ENCODE assay signal across 9 cellular contexts in genomic region chr12:109995366-109995702, GRCh38. TPM values are rescaled to one million over a fixed set of nuclear protein-coding genes. Genes with fewer than 3 reads are reported as not detected.
A peak's percentile ranks its signal among the peaks of the same experiment; 100 is the strongest.
DNase-seq lines count a peak whose midpoint lies in the region; ATAC-seq, FAIRE-seq and TF ChIP-seq lines count a peak whose summit lies in the region.
"Had no signal": no experiment of that assay in that cellular context is flagged by ENCODE, and none has a peak within 500 bp of the region (broad histone marks: within the 10 kb centered on the region; RNA-seq: fewer than 3 reads in every experiment).

No MANE protein-coding gene starts in this region.

- H3K27ac Mint-ChIP-seq in activated naive CD4-positive, alpha-beta T cell treated with anti-CD3 and anti-CD28 coated beads for 36 hours = peak overlapping the region; percentile 93
- peak overlapping the region; percentile 90 for H3K27ac Mint-ChIP-seq in memory B cell

- TF ChIP-seq RAD21 in K562 (CRISPR knock-in tag; conservative IDR thresholded peaks at IDR 0.05 in 1 of 2, IDR thresholded peaks at IDR 0.05 in 1 of 2) = no peak

- peak overlapping the region; percentile 94 for H3K4me3 Mint-ChIP-seq in activated naive CD4-positive, alpha-beta T cell treated with anti-CD3 and anti-CD28 coated beads for 36 hours
- H3K4me3 Mint-ChIP-seq in memory B cell = peak overlapping the region; percentile 89

- DNase-seq in activated naive CD4-positive, alpha-beta T cell treated with anti-CD3 and anti-CD28 coated beads for 36 hours = no peak
- no peak for DNase-seq in activated naive CD4-positive, alpha-beta T cell treated with Interleukin-2 at 50 U/mL for 16 hours
- DNase-seq in K562 (ENCODE audit: extremely low read depth in 1 of 4, low spot score in 3 of 4) = no peak
- no peak for DNase-seq in memory B cell (ENCODE audit: low spot score in 2 of 2)
- no peak for DNase-seq in upper lobe of left lung
- no peak for DNase-seq in iPS-NIHi7 (ENCODE audit: extremely low spot score)
- no peak for DNase-seq in NCI-H345 treated with DMSO at 0.1 percent for 48 hours (lab: John Stamatoyannopoulos, UW; ENCODE audit: unreplicated experiment)
- DNase-seq: NCI-H1105 had no signal

- H2AFZ ChIP-seq in K562 (ENCODE audit: low read depth, low read length) = peak overlapping the region; percentile 97

- ATAC-seq in K562 (peak; percentile 1; the same call in 2 of the 3 replicates), memory B cell (ENCODE audit: low read depth) (no peak), upper lobe of left lung (ENCODE audit: low FRiP score in 2 of 2) (peak in 1 of 2 donors; percentile 1), GM21390 (IDR thresholded peaks at IDR 0.05; ENCODE audit: unreplicated experiment) (no peak)

- peaks cover 14% of the 10 kb centered on the region for H3K36me3 Mint-ChIP-seq in activated naive CD4-positive, alpha-beta T cell treated with anti-CD3 and anti-CD28 coated beads for 36 hours (ENCODE audit: low read depth)
- H3K36me3 Mint-ChIP-seq in memory B cell = peaks cover 3% of the 10 kb centered on the region

- intact Hi-C loops in activated naive CD4-positive, alpha-beta T cell treated with anti-CD3 and anti-CD28 coated beads for 36 hours (cut with micrococcal nuclease) = loop anchor here (10.0 kb wide), 3 partner anchors 749 to 1361 kb away; partner anchors contain the start of genes PPP1CC and SELPLG
- intact Hi-C loops in K562 (cut with micrococcal nuclease) = no loop called here

- H3K4me1 ChIP-seq in K562 (replicated peaks in 1 of 2; ENCODE audit: control insufficient read depth in 2 of 2, insufficient read depth in 2 of 2, low read length in 2 of 2) (peaks cover 20 to 30% of the 10 kb centered on the region in 2 experiments), upper lobe of left lung (peaks cover 24 to 51% (median 31%) of the 10 kb centered on the region in 4 donors)

- H3K9ac ChIP-seq in K562 (ENCODE audit: insufficient read depth in 1 of 2, low read depth in 2 of 2, low read length in 2 of 2) = peak overlapping the region; percentile 77 to 90

- CTCF ChIA-PET in activated naive CD4-positive, alpha-beta T cell treated with anti-CD3 and anti-CD28 coated beads for 36 hours (lab: Charles Lee) = no interaction called here
- CTCF ChIA-PET in K562 (lab: Yijun Ruan, JAX; ENCODE audit: low intra/inter-chr PET ratio) = no interaction called here

- H3K27ac ChIP-seq in K562 (ENCODE audit: extremely low read depth, low read depth, low read length) = peak overlapping the region; percentile 81
- H3K27ac ChIP-seq in upper lobe of left lung = peak overlapping the region; percentile 95 to 98 (median 96)

- H3K4me2 ChIP-seq in K562 (ENCODE audit: insufficient read depth, low read length) = peak overlapping the region; percentile 89

- no peaks in the 10 kb centered on the region for H3K27me3 Mint-ChIP-seq in activated naive CD4-positive, alpha-beta T cell treated with anti-CD3 and anti-CD28 coated beads for 36 hours (ENCODE audit: low read depth)
- no peaks in the 10 kb centered on the region for H3K27me3 Mint-ChIP-seq in memory B cell

- H3K4me3 ChIP-seq in K562 (peak overlapping the region; percentile 84), upper lobe of left lung (peak overlapping the region; percentile 88 to 99 (median 96))

- FAIRE-seq in K562 (lab: Jason Lieb, UNC) = no peak

- TF ChIP-seq POLR2A in K562 (conservative IDR thresholded peaks at IDR 0.05) = no peak
- TF ChIP-seq POLR2A in upper lobe of left lung (IDR thresholded peaks at IDR 0.05) = no peak

- BruUV-seq in K562 (replicated peaks; lab: Mats Ljungman, UMichigan) = no TSS peak

- H3K9me3 Mint-ChIP-seq in activated naive CD4-positive, alpha-beta T cell treated with anti-CD3 and anti-CD28 coated beads for 36 hours = no peaks in the 10 kb centered on the region
- H3K9me3 Mint-ChIP-seq in memory B cell = no peaks in the 10 kb centered on the region

- H3K9me1 ChIP-seq in K562 (ENCODE audit: control insufficient read depth, insufficient read depth, low read length) = no peaks in the 10 kb centered on the region

- TF ChIP-seq EP300 in K562 (IDR thresholded peaks at IDR 0.05; ENCODE audit: low read length) (no peak), upper lobe of left lung (IDR thresholded peaks at IDR 0.05) (no peak)

- no peaks in the 10 kb centered on the region for H4K20me1 ChIP-seq in K562 (replicated peaks; ENCODE audit: control insufficient read depth, insufficient read depth, low read length)

- 1% methylated on average over 7 of the region's 7 CpGs for WGBS in K562 (ENCODE audit: insufficient coverage, low coverage, missing lambda C conversion rate)
- 2% methylated on average over 7 of the region's 7 CpGs for WGBS in upper lobe of left lung, 2 donors

- H3K36me3 ChIP-seq in K562 (ENCODE audit: control insufficient read depth, insufficient read depth, low read length) (peaks cover 11% of the 10 kb centered on the region; the same call in 1 of the 3 replicates), upper lobe of left lung (peaks cover 1 to 12% (median 6%) of the 10 kb centered on the region in 4 donors)

- H3K9me3 ChIP-seq in K562 (replicated peaks; ENCODE audit: control insufficient read depth, insufficient read depth, low read depth, low read length) (no peaks in the 10 kb centered on the region), upper lobe of left lung (no peaks in the 10 kb centered on the region)

- POLR2A ChIA-PET in K562 (lab: Yijun Ruan, JAX) = interaction anchor here (1.4 kb wide), 2 partner anchors 9 to 27 kb away, joined by 4 read pairs; no protein-coding TSS in a partner anchor

- no peak for TF ChIP-seq CTCF in K562 (IDR thresholded peaks at IDR 0.05 in 2 of 3, conservative IDR thresholded peaks at IDR 0.05 in 1 of 3; ENCODE audit: insufficient read depth in 2 of 3, low read depth in 1 of 3, low read length in 3 of 3)
- TF ChIP-seq CTCF in upper lobe of left lung (IDR thresholded peaks at IDR 0.05) = no peak

- H3K79me2 ChIP-seq in K562 (ENCODE audit: control insufficient read depth, insufficient read depth, low read length) = peaks cover 48% of the 10 kb centered on the region

- no peaks in the 10 kb centered on the region for H3K27me3 ChIP-seq in K562 (ENCODE audit: control insufficient read depth in 2 of 2, insufficient read depth in 2 of 2, low read length in 2 of 2)
- H3K27me3 ChIP-seq in upper lobe of left lung = no peaks in the 10 kb centered on the region

- in situ Hi-C loops in K562 (cut with MboI) = no loop called here

- H3K4me1 Mint-ChIP-seq in activated naive CD4-positive, alpha-beta T cell treated with anti-CD3 and anti-CD28 coated beads for 36 hours (ENCODE audit: low read depth) = peaks cover 57% of the 10 kb centered on the region
- H3K4me1 Mint-ChIP-seq in memory B cell = peaks cover 32% of the 10 kb centered on the region

RNA-seq across cellular contexts. Expression of gene GIT2, which starts 0.8 kb away (rescaled TPM):
- total RNA-seq in activated naive CD4-positive, alpha-beta T cell treated with anti-CD3 and anti-CD28 coated beads for 36 hours = 10 to 100 TPM; 40.2 to 41.6 TPM
- 114 and 164 TPM in 2 replicates for total RNA-seq in K562 (2011; cell fraction: chromatin; rRNA removed; ENCODE audit: low replicate concordance)
- 56.8 and 57.4 TPM in 2 replicates for total RNA-seq in K562 (2011; cell fraction: nucleolus; rRNA removed)
- 87.3 and 120 TPM in 2 replicates for total RNA-seq in K562 (2011; cell fraction: nucleoplasm; rRNA removed)
- total RNA-seq in K562 (2014; rRNA removed) = 16.3 and 18.0 TPM in 2 replicates
- total RNA-seq in K562 (2014; rRNA removed; fragmentation: Illumina TruSeq; extraction: Trizol) = 23.3 and 24.0 TPM in 2 replicates
- 24.3 TPM in 2 replicates for total RNA-seq in K562 (2015; rRNA removed; fragmentation: Illumina TruSeq; extraction: Trizol)
- 23.5 and 24.7 TPM in 2 replicates for total RNA-seq in K562 (2021)
- polyA plus RNA-seq in K562 (2011; rRNA removed) = 27.4 and 30.4 TPM in 2 replicates
- polyA plus RNA-seq in K562 (2011; cell fraction: cytosol; rRNA removed) = 14.5 and 18.9 TPM in 2 replicates
- polyA plus RNA-seq in K562 (2011; cell fraction: nucleus; rRNA removed) = 53.2 and 65.2 TPM in 2 replicates
- 14.2 and 18.6 TPM in 2 replicates for polyA plus RNA-seq in K562 (2012)
- polyA plus RNA-seq in K562 (2014; fragmentation: Illumina TruSeq; extraction: Trizol) = 23.7 and 26.9 TPM in 2 replicates
- polyA plus RNA-seq in K562 (2014; fragmentation: Nextera tagmentation; extraction: Ambion mirVana) = 1 to 10 TPM; 4.0 to 5.0 TPM
- polyA plus RNA-seq in K562 (2014; rRNA removed) = 20.1 and 26.2 TPM in 2 replicates
- 46.0 and 51.5 TPM in 2 replicates for polyA minus RNA-seq in K562 (2011; rRNA and poly(A)+ RNA removed)
- 13.6 and 15.2 TPM in 2 replicates for polyA minus RNA-seq in K562 (2011; cell fraction: cytosol; rRNA and poly(A)+ RNA removed)
- polyA minus RNA-seq in K562 (2011; cell fraction: nucleus; rRNA and poly(A)+ RNA removed) = 32.9 and 63.3 TPM in 2 replicates
- total RNA-seq in upper lobe of left lung = 10 to 100 TPM; 45.1 to 89.1 (median 55.3) TPM

RNA-seq across cellular contexts. Expression of gene ANKRD13A, which starts 3.9 kb away (rescaled TPM):
- total RNA-seq in activated naive CD4-positive, alpha-beta T cell treated with anti-CD3 and anti-CD28 coated beads for 36 hours = 10 to 100 TPM; 28.3 to 31.5 TPM
- total RNA-seq in K562 (2011; cell fraction: chromatin; rRNA removed; ENCODE audit: low replicate concordance) = 58.1 and 82.6 TPM in 2 replicates
- total RNA-seq in K562 (2011; cell fraction: nucleolus; rRNA removed) = 46.0 and 48.2 TPM in 2 replicates
- 57.3 and 80.5 TPM in 2 replicates for total RNA-seq in K562 (2011; cell fraction: nucleoplasm; rRNA removed)
- total RNA-seq in K562 (2014; rRNA removed) (45.0 and 55.0 TPM in 2 replicates), K562 (2014; rRNA removed; fragmentation: Illumina TruSeq; extraction: Trizol) (40.3 and 46.8 TPM in 2 replicates), K562 (2015; rRNA removed; fragmentation: Illumina TruSeq; extraction: Trizol) (41.6 and 45.1 TPM in 2 replicates), K562 (2021) (37.7 and 41.5 TPM in 2 replicates), upper lobe of left lung (100 to 1,000 TPM in 2 of 6 donors, 10 to 100 TPM in 4; 58.9 to 166 (median 74.6) TPM)
- polyA plus RNA-seq in K562 (2011; rRNA removed) (47.5 and 52.0 TPM in 2 replicates), K562 (2014; fragmentation: Illumina TruSeq; extraction: Trizol) (33.6 and 37.6 TPM in 2 replicates), K562 (2014; fragmentation: Nextera tagmentation; extraction: Ambion mirVana) (1 to 10 TPM; 5.0 to 9.0 TPM), K562 (2014; rRNA removed) (41.7 and 49.1 TPM in 2 replicates)
- 51.5 and 72.4 TPM in 2 replicates for polyA plus RNA-seq in K562 (2011; cell fraction: cytosol; rRNA removed)
- polyA plus RNA-seq in K562 (2011; cell fraction: nucleus; rRNA removed) = 85.6 and 88.3 TPM in 2 replicates
- 26.4 and 35.3 TPM in 2 replicates for polyA plus RNA-seq in K562 (2012)
- 59.6 and 62.9 TPM in 2 replicates for polyA minus RNA-seq in K562 (2011; rRNA and poly(A)+ RNA removed)
- polyA minus RNA-seq in K562 (2011; cell fraction: cytosol; rRNA and poly(A)+ RNA removed) = 23.7 and 25.3 TPM in 2 replicates
- polyA minus RNA-seq in K562 (2011; cell fraction: nucleus; rRNA and poly(A)+ RNA removed) = 22.1 and 38.8 TPM in 2 replicates

RNA-seq across cellular contexts. Expression of gene C12orf76, which starts 53.0 kb away (rescaled TPM):
- total RNA-seq in activated naive CD4-positive, alpha-beta T cell treated with anti-CD3 and anti-CD28 coated beads for 36 hours = 10 to 100 TPM; 12.1 to 12.9 TPM
- 50.6 and 54.2 TPM in 2 replicates for total RNA-seq in K562 (2011; cell fraction: chromatin; rRNA removed; ENCODE audit: low replicate concordance)
- total RNA-seq in K562 (2011; cell fraction: nucleolus; rRNA removed) = 31.8 and 34.5 TPM in 2 replicates
- total RNA-seq in K562 (2011; cell fraction: nucleoplasm; rRNA removed) = 53.2 and 69.8 TPM in 2 replicates
- 11.9 and 14.2 TPM in 2 replicates for total RNA-seq in K562 (2014; rRNA removed)
- 13.0 and 13.1 TPM in 2 replicates for total RNA-seq in K562 (2014; rRNA removed; fragmentation: Illumina TruSeq; extraction: Trizol)
- 9.6 and 12.2 TPM in 2 replicates for total RNA-seq in K562 (2015; rRNA removed; fragmentation: Illumina TruSeq; extraction: Trizol)
- 13.3 and 13.6 TPM in 2 replicates for total RNA-seq in K562 (2021)
- 38.6 and 46.7 TPM in 2 replicates for polyA plus RNA-seq in K562 (2011; rRNA removed)
- 23.1 and 42.1 TPM in 2 replicates for polyA plus RNA-seq in K562 (2011; cell fraction: cytosol; rRNA removed)
- polyA plus RNA-seq in K562 (2011; cell fraction: nucleus; rRNA removed) = 31.9 and 42.8 TPM in 2 replicates
- polyA plus RNA-seq in K562 (2012) = 17.4 and 30.2 TPM in 2 replicates
- 12.3 and 14.4 TPM in 2 replicates for polyA plus RNA-seq in K562 (2014; fragmentation: Illumina TruSeq; extraction: Trizol)
- 1 to 10 TPM; 6.3 to 7.0 TPM for polyA plus RNA-seq in K562 (2014; fragmentation: Nextera tagmentation; extraction: Ambion mirVana)
- polyA plus RNA-seq in K562 (2014; rRNA removed) = 17.8 and 23.5 TPM in 2 replicates
- 18.1 and 26.6 TPM in 2 replicates for polyA minus RNA-seq in K562 (2011; rRNA and poly(A)+ RNA removed)
- polyA minus RNA-seq in K562 (2011; cell fraction: cytosol; rRNA and poly(A)+ RNA removed) = 8.9 and 22.8 TPM in 2 replicates
- polyA minus RNA-seq in K562 (2011; cell fraction: nucleus; rRNA and poly(A)+ RNA removed) = 7.1 and 10.1 TPM in 2 replicates
- 10 to 100 TPM in 5 of 6 donors, 1 to 10 TPM in 1; 8.4 to 30.5 (median 19.6) TPM for total RNA-seq in upper lobe of left lung
